In the genomic region with DNA sequence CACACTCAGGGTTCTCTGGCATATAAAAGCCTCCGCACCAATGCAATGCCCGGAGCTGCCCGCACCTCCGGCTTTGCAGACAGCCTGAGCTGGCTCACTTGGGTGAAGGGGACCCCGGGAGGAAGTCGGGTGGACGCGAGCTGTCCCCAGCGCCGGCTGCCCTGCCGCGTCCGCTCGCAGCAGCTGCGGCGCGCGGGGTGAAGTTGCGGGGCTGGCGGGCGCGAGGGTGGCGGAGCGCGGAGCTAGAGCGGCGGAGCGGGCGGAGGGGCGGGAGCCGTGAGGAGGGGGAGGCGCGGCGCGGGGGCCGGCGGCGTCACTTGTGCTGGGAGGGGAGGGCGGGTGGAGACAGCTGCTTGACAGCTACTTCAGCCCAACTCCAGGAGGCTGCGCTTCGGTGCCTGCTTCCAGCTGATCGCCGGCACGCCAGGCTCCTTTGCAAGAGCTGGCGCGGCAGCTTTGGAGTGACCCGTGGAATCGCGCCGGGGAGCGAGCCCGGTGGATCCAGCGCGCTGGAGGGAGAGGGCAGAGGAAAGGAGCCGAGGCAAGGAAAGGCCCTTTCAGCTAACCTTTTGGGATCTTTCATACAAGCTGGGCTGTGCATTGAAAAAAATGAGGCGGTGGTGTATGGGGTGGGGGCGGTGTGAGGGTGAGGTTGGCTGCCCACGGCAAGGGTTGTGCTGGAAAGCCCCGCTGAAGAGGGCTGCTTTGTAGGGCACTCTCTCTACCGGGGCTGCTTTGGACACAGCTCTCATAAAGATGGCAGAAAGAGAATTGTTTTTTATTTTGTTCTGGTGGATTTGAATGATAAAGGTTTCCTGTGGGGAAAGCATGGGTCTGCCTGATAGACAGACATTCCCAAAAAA, we compare ENCODE assay signal across 8 cellular contexts. TPM values are rescaled to one million over a fixed set of nuclear protein-coding genes. Genes with fewer than 3 reads are reported as not detected.
DNase-seq lines count a peak whose midpoint lies in the region; ATAC-seq, FAIRE-seq and TF ChIP-seq lines count a peak whose summit lies in the region.

No MANE protein-coding gene starts in this region.

- H3K4me3 ChIP-seq in neural progenitor cell, result peak overlapping the region; percentile 85

- H3K9me3 ChIP-seq in neural progenitor cell (ENCODE audit: low read depth), result no peaks in the 10 kb centered on the region

- no peaks in the 10 kb centered on the region for H3K9me3 Mint-ChIP-seq in neural progenitor cell

- H2AFZ ChIP-seq in neural progenitor cell (replicated peaks), result peak overlapping the region; percentile 91

- H3K27ac Mint-ChIP-seq in neural progenitor cell, result no peak overlapping the region

- peak overlapping the region; percentile 99 for H3K4me2 ChIP-seq in neural progenitor cell

- peaks cover 50% of the 10 kb centered on the region for H3K27me3 ChIP-seq in neural progenitor cell

- peaks cover 20% of the 10 kb centered on the region for H3K27me3 Mint-ChIP-seq in neural progenitor cell (ENCODE audit: insufficient read depth, low read depth)

- H3K27ac ChIP-seq in neural progenitor cell, result no peak overlapping the region

- H3F3A ChIP-seq in neural progenitor cell (ENCODE audit: low read depth), result peaks cover 6% of the 10 kb centered on the region

- H3K36me3 Mint-ChIP-seq in neural progenitor cell, result no peaks in the 10 kb centered on the region

- peaks cover 43% of the 10 kb centered on the region for H3K4me1 Mint-ChIP-seq in neural progenitor cell

- no peak for FAIRE-seq in urothelium cell line (lab: Jason Lieb, UNC)

- peak; percentile 30 for ATAC-seq in HG02678 (IDR thresholded peaks at IDR 0.05; ENCODE audit: unreplicated experiment)
- ATAC-seq in GM19455 (IDR thresholded peaks at IDR 0.05; ENCODE audit: unreplicated experiment), result no peak

- H3K36me3 ChIP-seq in neural progenitor cell, result no peaks in the 10 kb centered on the region

- peak overlapping the region; percentile 91 for H3K4me3 Mint-ChIP-seq in neural progenitor cell

- no peak for TF ChIP-seq CTCF in neural progenitor cell (IDR thresholded peaks at IDR 0.05)

- no peaks in the 10 kb centered on the region for H4K20me1 ChIP-seq in neural progenitor cell (ENCODE audit: low read depth)

- H3K79me2 ChIP-seq in neural progenitor cell (ENCODE audit: low read depth), result no peaks in the 10 kb centered on the region

- peaks cover 35% of the 10 kb centered on the region for H3K4me1 ChIP-seq in neural progenitor cell

- DNase-seq in DMS79 (lab: John Stamatoyannopoulos, UW), result peak; percentile 27
- DNase-seq in NCI-H82 treated with DMSO at 0.1 percent for 48 hours (lab: John Stamatoyannopoulos, UW; ENCODE audit: unreplicated experiment), result peak; percentile 30
- peak in 3 of 4 experiments; percentile 13 to 39 (median 22) for DNase-seq in activated naive CD4-positive, alpha-beta T cell (lab: John Stamatoyannopoulos, UW)
- peak; percentile 68 for DNase-seq in germinal center (ENCODE audit: low spot score)
- peak; percentile 91 for DNase-seq in neural progenitor cell (ENCODE audit: low spot score)
- DNase-seq in urothelium cell line (ENCODE audit: low spot score), result peak; percentile 57

- H3K9ac ChIP-seq in neural progenitor cell, result no peak overlapping the region

RNA-seq across cellular contexts. Expression of a gene that starts 24.7 kb away (rescaled TPM):
- 0.26 and 1.1 TPM in 2 replicates for total RNA-seq in neural progenitor cell (ENCODE audit: low replicate concordance)

Comparison
In these comparisons a context has a peak if more than half of its experiments do, and no peak if none do; other contexts are left out.
1. DNase-seq: peak in every context shown above with its lines; median percentile 91 in neural progenitor cell; 68 in germinal center; 57 in urothelium cell line; 30 in NCI-H82 treated with DMSO at 0.1 percent for 48 hours; 27 in DMS79; 22 in activated naive CD4-positive, alpha-beta T cell.